20 cellular contexts compared by ENCODE assay signal in the genomic region with DNA sequence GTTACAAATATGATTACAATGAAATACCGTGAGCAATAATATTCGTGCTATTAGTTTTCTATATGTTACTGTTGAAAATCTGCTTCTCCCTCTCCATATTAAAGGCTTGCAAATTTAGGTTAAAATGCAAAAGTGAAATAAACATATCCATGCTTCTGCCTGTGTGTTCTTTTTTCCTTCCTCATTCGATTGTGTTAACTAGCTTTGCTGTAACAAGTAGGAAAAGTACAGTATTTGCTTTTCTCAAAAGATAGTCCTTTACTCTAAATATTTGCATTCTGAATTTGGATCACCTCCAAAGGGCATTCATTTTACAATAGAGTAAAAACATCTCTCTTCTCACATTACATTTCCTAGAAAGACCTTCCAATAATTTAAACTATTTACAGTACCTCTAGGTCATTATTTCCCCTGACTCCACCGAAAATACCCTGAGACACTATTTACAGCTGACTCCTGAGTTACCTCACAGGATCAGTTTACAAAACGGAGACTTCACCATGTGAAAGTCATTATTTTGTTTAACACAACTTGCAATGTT.
"Had no signal": no experiment of that assay in that cellular context is flagged by ENCODE, and none has a peak within 500 bp of the region (broad histone marks: within the 10 kb centered on the region; RNA-seq: fewer than 3 reads in every experiment).

No MANE protein-coding gene starts in this region.

- DNase-seq: activated CD4-positive, alpha-beta T cell treated with anti-CD3 and anti-CD28 coated beads, Interleukin-2, amount 50 U/mL, for 48 hours; activated naive CD4-positive, alpha-beta T cell treated with anti-CD3 and anti-CD28 coated beads, Interleukin-2, amount 10 ng/mL, durations not matched to agents 7 days and 5 days; activated T-cell treated with anti-CD3 and anti-CD28 coated beads, Interleukin-2, amount 50 U/mL, for 1 hour; cerebellar nuclear complex; effector CD8-positive, alpha-beta T cell; foreskin fibroblast; glutamatergic neuron; kidney glomerular epithelial cell; left ventricle myocardium superior; natural killer cell; stimulated activated CD4-positive, alpha-beta T cell treated with anti-CD3 and anti-CD28 coated beads, Interleukin-12 subunit alpha, Interleukin-12 subunit beta, amount 100 ng/mL, for 4 hours; stimulated activated CD4-positive, alpha-beta T cell treated with anti-CD3 and anti-CD28 coated beads, Interleukin-2, amount 100 ng/mL, for 24 hours; stomach; testis; upper lobe of left lung had no signal

- H3K4me3 ChIP-seq: ascending aorta, breast epithelium, stomach, testis, upper lobe of left lung had no signal

- H3K9me3 Mint-ChIP-seq: activated naive CD4-positive, alpha-beta T cell treated with anti-CD3 and anti-CD28 coated beads, Interleukin-2, amount 10 ng/mL, durations not matched to agents 7 days and 5 days had no signal

- H3K4me3 Mint-ChIP-seq: activated naive CD4-positive, alpha-beta T cell treated with anti-CD3 and anti-CD28 coated beads, Interleukin-2, amount 10 ng/mL, durations not matched to agents 7 days and 5 days; memory B cell; natural killer cell had no signal

- H3K4me1 Mint-ChIP-seq: activated naive CD4-positive, alpha-beta T cell treated with anti-CD3 and anti-CD28 coated beads, Interleukin-2, amount 10 ng/mL, durations not matched to agents 7 days and 5 days; memory B cell; natural killer cell had no signal

- H3K36me3 ChIP-seq: ascending aorta, breast epithelium, neutrophil, stomach, upper lobe of left lung had no signal

- H3K27ac Mint-ChIP-seq: activated naive CD4-positive, alpha-beta T cell treated with anti-CD3 and anti-CD28 coated beads, Interleukin-2, amount 10 ng/mL, durations not matched to agents 7 days and 5 days; memory B cell; natural killer cell had no signal

- H3K27ac ChIP-seq: ascending aorta, breast epithelium, neutrophil, parathyroid adenoma, stomach, testis, upper lobe of left lung had no signal

- H3K4me1 ChIP-seq: ascending aorta, breast epithelium, parathyroid adenoma, stomach, testis, upper lobe of left lung had no signal

- H3K36me3 Mint-ChIP-seq: activated naive CD4-positive, alpha-beta T cell treated with anti-CD3 and anti-CD28 coated beads, Interleukin-2, amount 10 ng/mL, durations not matched to agents 7 days and 5 days; memory B cell; natural killer cell had no signal

- ATAC-seq: left ventricle myocardium superior, natural killer cell had no signal

- H3K27me3 ChIP-seq: ascending aorta, breast epithelium, neutrophil, stomach, testis, upper lobe of left lung had no signal

- H3K9me3 ChIP-seq: ascending aorta, neutrophil, testis, upper lobe of left lung had no signal
